8 cellular contexts compared by ENCODE assay signal in the genomic region with DNA sequence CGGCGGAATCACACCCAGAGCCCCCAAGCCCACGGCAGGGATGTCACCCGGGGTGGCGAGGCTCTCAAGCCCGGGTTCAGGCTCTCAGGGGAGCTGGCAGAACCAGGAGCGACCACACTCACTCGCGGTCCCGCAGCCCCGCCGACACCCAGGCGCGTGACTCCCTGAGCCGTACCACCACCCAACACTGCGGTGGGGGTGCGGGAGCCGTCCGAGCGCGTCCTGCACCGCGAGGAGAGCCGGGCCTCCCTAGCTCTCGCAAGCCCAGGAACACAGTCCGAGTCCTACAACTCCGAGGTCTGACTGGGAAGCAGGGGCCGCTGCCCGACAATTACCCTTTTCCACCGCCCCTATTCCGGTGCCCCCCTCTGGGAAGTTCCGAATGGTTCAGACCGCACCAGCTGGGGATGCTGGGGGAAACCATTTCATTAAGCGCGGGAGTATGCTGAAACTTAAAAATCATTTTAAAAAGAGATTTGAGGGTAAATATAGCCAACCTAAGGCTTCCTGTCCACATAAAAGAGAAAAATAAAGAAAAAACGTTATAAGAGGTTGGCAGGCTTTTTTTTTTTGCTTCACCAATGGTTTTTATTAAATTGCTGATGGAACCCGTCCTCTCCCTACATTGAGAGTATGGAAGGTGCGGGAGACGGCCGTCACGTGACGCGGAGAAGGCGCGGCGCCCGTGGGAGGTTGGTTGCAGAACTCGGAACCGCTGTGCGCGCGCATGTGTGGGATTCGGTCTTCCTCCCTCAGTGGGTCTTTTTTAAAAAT. TPM values are rescaled to one million over a fixed set of nuclear protein-coding genes. Genes with fewer than 3 reads are reported as not detected.
DNase-seq lines count a peak whose midpoint lies in the region; ATAC-seq and TF ChIP-seq lines count a peak whose summit lies in the region.

A gene with protein sequence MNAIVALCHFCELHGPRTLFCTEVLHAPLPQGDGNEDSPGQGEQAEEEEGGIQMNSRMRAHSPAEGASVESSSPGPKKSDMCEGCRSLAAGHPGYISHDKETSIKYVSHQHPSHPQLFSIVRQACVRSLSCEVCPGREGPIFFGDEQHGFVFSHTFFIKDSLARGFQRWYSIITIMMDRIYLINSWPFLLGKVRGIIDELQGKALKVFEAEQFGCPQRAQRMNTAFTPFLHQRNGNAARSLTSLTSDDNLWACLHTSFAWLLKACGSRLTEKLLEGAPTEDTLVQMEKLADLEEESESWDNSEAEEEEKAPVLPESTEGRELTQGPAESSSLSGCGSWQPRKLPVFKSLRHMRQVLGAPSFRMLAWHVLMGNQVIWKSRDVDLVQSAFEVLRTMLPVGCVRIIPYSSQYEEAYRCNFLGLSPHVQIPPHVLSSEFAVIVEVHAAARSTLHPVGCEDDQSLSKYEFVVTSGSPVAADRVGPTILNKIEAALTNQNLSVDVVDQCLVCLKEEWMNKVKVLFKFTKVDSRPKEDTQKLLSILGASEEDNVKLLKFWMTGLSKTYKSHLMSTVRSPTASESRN (minus strand): TSS at position 143 of the 774 bp plus-strand sequence. CDS start 9,031 bp downstream, outside the sequence.

- peaks cover 6 to 21% of the 10 kb centered on the region in 2 donors for H3K4me1 ChIP-seq in muscle layer of duodenum (ENCODE audit: control insufficient read depth in 1 of 2, insufficient read depth in 2 of 2, low read length in 2 of 2)

- ATAC-seq in GM21717 (IDR thresholded peaks at IDR 0.05; ENCODE audit: unreplicated experiment) = peak; percentile 78
- ATAC-seq in esophagus mucosa = peak; percentile 92

- H3K27me3 ChIP-seq in muscle layer of duodenum (ENCODE audit: low read depth, low read length) = no peaks in the 10 kb centered on the region

- H3K4me3 ChIP-seq in Jurkat, Clone E6-1 (ENCODE audit: low read length) = peak within 1 kb of the TSS; percentile 85
- peak within 1 kb of the TSS; percentile 79 to 97 for H3K4me3 ChIP-seq in muscle layer of duodenum (ENCODE audit: low read depth in 1 of 2, low read length in 2 of 2)

- peak within 1 kb of the TSS; percentile 98 for H3K27ac ChIP-seq in muscle layer of duodenum (ENCODE audit: low read length)

- DNase-seq in DMS53 treated with DMSO at 0.1 percent for 48 hours (lab: John Stamatoyannopoulos, UW; ENCODE audit: unreplicated experiment) = peak; percentile 49
- peak; percentile 85 for DNase-seq in Jurkat, Clone E6-1 (ENCODE audit: low read depth, low spot score)
- peak; percentile 88 to 91 for DNase-seq in activated T-cell treated with anti-CD3 and anti-CD28 coated beads, Interleukin-2, amount 50 U/mL, for 48 hours
- peak; percentile 82 for DNase-seq in stimulated activated CD8-positive, alpha-beta memory T cell treated with anti-CD3 and anti-CD28 coated beads, Interleukin-7, amount 100 ng/mL, for 24 hours (ENCODE audit: low read depth)

- H3K9me3 ChIP-seq in muscle layer of duodenum (ENCODE audit: control insufficient read depth in 1 of 2, low read length in 2 of 2) = no peaks in the 10 kb centered on the region

- H3K36me3 ChIP-seq in muscle layer of duodenum (ENCODE audit: control insufficient read depth in 1 of 2, insufficient read depth in 2 of 2, low read length in 2 of 2) = peaks cover 0 to 17% of the 10 kb centered on the region in 2 donors

TF ChIP-seq in PFSK-1, 5 proteins besides CTCF, POLR2A, EP300 and RAD21:
- TF ChIP-seq TAF1 (IDR thresholded peaks at IDR 0.05; ENCODE audit: borderline replicate concordance, insufficient read depth, low read length) = peak; percentile 90
- TF ChIP-seq, protein P1, sequence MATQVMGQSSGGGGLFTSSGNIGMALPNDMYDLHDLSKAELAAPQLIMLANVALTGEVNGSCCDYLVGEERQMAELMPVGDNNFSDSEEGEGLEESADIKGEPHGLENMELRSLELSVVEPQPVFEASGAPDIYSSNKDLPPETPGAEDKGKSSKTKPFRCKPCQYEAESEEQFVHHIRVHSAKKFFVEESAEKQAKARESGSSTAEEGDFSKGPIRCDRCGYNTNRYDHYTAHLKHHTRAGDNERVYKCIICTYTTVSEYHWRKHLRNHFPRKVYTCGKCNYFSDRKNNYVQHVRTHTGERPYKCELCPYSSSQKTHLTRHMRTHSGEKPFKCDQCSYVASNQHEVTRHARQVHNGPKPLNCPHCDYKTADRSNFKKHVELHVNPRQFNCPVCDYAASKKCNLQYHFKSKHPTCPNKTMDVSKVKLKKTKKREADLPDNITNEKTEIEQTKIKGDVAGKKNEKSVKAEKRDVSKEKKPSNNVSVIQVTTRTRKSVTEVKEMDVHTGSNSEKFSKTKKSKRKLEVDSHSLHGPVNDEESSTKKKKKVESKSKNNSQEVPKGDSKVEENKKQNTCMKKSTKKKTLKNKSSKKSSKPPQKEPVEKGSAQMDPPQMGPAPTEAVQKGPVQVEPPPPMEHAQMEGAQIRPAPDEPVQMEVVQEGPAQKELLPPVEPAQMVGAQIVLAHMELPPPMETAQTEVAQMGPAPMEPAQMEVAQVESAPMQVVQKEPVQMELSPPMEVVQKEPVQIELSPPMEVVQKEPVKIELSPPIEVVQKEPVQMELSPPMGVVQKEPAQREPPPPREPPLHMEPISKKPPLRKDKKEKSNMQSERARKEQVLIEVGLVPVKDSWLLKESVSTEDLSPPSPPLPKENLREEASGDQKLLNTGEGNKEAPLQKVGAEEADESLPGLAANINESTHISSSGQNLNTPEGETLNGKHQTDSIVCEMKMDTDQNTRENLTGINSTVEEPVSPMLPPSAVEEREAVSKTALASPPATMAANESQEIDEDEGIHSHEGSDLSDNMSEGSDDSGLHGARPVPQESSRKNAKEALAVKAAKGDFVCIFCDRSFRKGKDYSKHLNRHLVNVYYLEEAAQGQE (IDR thresholded peaks at IDR 0.05; ENCODE audit: insufficient read depth in 1 of 2, low read depth in 2 of 2, low read length in 2 of 2) = no peak; a peak in 1 of 4 replicates
- TF ChIP-seq FOXP2 (optimal IDR thresholded peaks at IDR 0.05; ENCODE audit: borderline replicate concordance, extremely low read depth, extremely low read length, insufficient read depth) = peak; percentile 54
- TF ChIP-seq SIN3A (IDR thresholded peaks at IDR 0.05; ENCODE audit: borderline replicate concordance, insufficient read depth, low read length) = peak; percentile 55; the same call in 1 of the 2 replicates
- TF ChIP-seq POLR2AphosphoS5 (IDR thresholded peaks at IDR 0.05; ENCODE audit: low read depth, low read length) = peak; percentile 90

RNA-seq across cellular contexts. Expression of the gene that starts here (rescaled TPM):
- polyA plus RNA-seq in Jurkat, Clone E6-1 (2012; ENCODE audit: insufficient read depth, insufficient read length) = 11.8 TPM
- 99.7 TPM for polyA plus RNA-seq in PFSK-1 (2012; ENCODE audit: insufficient read length, low read depth)
- total RNA-seq in esophagus mucosa = 16.5 TPM

Comparison
In these comparisons a context has a peak if more than half of its experiments do, and no peak if none do; other contexts are left out.
1. Peak in every context shown above with its lines: DNase-seq, ATAC-seq, H3K4me3 ChIP-seq and H3K27ac ChIP-seq.